2 cellular contexts compared by ENCODE assay signal in genomic region chr4:15168759-15169158, GRCh38.
TF ChIP-seq lines count a peak whose summit lies in the region.

No MANE protein-coding gene starts in this region.

TF ChIP-seq in A549, 52 proteins besides CTCF, POLR2A, EP300 and RAD21 (continued from another document):
- TF ChIP-seq, protein P1, sequence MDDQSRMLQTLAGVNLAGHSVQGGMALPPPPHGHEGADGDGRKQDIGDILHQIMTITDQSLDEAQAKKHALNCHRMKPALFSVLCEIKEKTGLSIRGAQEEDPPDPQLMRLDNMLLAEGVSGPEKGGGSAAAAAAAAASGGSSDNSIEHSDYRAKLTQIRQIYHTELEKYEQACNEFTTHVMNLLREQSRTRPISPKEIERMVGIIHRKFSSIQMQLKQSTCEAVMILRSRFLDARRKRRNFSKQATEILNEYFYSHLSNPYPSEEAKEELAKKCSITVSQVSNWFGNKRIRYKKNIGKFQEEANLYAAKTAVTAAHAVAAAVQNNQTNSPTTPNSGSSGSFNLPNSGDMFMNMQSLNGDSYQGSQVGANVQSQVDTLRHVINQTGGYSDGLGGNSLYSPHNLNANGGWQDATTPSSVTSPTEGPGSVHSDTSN (IDR thresholded peaks at IDR 0.05), result no peak
- TF ChIP-seq RFX5 (IDR thresholded peaks at IDR 0.05) (no peak), ESRRA (IDR thresholded peaks at IDR 0.05; ENCODE audit: borderline replicate concordance, low read length) (no peak), EHF (CRISPR knock-in tag; IDR thresholded peaks at IDR 0.05) (no peak), KDM5A (IDR thresholded peaks at IDR 0.05) (no peak), ZNF302 (CRISPR knock-in tag; IDR thresholded peaks at IDR 0.05) (no peak)

TF ChIP-seq in K562, 482 proteins besides CTCF, POLR2A, EP300 and RAD21 (continued from another document):
- TF ChIP-seq, protein P2, sequence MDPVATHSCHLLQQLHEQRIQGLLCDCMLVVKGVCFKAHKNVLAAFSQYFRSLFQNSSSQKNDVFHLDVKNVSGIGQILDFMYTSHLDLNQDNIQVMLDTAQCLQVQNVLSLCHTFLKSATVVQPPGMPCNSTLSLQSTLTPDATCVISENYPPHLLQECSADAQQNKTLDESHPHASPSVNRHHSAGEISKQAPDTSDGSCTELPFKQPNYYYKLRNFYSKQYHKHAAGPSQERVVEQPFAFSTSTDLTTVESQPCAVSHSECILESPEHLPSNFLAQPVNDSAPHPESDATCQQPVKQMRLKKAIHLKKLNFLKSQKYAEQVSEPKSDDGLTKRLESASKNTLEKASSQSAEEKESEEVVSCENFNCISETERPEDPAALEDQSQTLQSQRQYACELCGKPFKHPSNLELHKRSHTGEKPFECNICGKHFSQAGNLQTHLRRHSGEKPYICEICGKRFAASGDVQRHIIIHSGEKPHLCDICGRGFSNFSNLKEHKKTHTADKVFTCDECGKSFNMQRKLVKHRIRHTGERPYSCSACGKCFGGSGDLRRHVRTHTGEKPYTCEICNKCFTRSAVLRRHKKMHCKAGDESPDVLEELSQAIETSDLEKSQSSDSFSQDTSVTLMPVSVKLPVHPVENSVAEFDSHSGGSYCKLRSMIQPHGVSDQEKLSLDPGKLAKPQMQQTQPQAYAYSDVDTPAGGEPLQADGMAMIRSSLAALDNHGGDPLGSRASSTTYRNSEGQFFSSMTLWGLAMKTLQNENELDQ (CRISPR knock-in tag; IDR thresholded peaks at IDR 0.05; ENCODE audit: borderline replicate concordance), result no peak
- TF ChIP-seq ZNF316 (IDR thresholded peaks at IDR 0.05), result peak; percentile 78
- peak; percentile 66; the same call in 1 of the 2 replicates for TF ChIP-seq C11orf30 (IDR thresholded peaks at IDR 0.05; ENCODE audit: low read depth)
